In the genomic region with DNA sequence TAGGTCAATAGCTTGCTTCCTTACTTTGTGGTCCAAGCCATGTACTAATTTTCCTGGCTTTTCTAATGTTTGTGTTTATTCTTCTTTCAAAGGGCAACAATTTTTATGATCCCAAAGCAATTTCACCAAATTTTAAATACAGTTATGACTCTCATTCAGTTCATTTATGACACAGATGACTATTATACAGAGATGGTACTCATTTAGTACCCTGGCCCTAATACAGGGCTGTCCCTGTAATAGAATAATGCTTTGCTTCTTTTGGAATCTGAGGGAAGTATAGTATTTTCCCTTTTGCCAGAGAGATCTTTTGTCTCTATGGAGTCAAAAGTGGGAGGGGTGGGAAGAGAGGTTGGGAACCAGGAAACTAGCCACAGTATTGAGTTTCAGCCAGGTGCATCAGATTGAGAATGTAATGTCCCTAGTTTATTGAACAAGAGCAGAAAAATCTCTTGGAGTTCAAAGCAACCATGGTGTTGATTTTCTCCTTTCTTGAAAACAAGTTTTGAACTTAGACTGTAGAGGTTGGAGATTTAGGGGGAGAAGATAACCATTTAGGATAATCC, we compare ENCODE assay signal across 19 cellular contexts. TPM values are rescaled to one million over a fixed set of nuclear protein-coding genes. Genes with fewer than 3 reads are reported as not detected.
DNase-seq lines count a peak whose midpoint lies in the region; ATAC-seq and TF ChIP-seq lines count a peak whose summit lies in the region.
"Had no signal": no experiment of that assay in that cellular context is flagged by ENCODE, and none has a peak within 500 bp of the region (broad histone marks: within the 10 kb centered on the region; RNA-seq: fewer than 3 reads in every experiment).

No MANE protein-coding gene starts in this region.

- no peak for TF ChIP-seq EP300 in esophagus muscularis mucosa (IDR thresholded peaks at IDR 0.05)

- H3K27me3 Mint-ChIP-seq in activated naive CD4-positive, alpha-beta T cell treated with anti-CD3 and anti-CD28 coated beads, Interleukin-2, amount 50 U/mL, for 24 hours: no peaks in the 10 kb centered on the region
- no peaks in the 10 kb centered on the region for H3K27me3 Mint-ChIP-seq in activated naive CD4-positive, alpha-beta T cell treated with anti-CD3 and anti-CD28 coated beads, Interleukin-2, amount 10 ng/mL, durations not matched to agents 7 days and 5 days
- no peaks in the 10 kb centered on the region for H3K27me3 Mint-ChIP-seq in endothelial cell (ENCODE audit: unreplicated experiment)
- H3K27me3 Mint-ChIP-seq: dendritic cell treated with granulocyte-macrophage colony-stimulating factor and Interleukin-4, amounts not matched to agents 40 ng/mL and 50 ng/mL, for 4 days had no signal

- H3K27ac ChIP-seq in Peyer's patch: no peak overlapping the region
- H3K27ac ChIP-seq in esophagus muscularis mucosa (replicated peaks in 1 of 4): no peak overlapping the region
- H3K27ac ChIP-seq: breast epithelium, gastrocnemius medialis, right atrium auricular region, SJSA1, upper lobe of left lung had no signal

- no peaks in the 10 kb centered on the region for H3K27me3 ChIP-seq in Peyer's patch
- no peaks in the 10 kb centered on the region for H3K27me3 ChIP-seq in esophagus muscularis mucosa
- H3K27me3 ChIP-seq: breast epithelium, gastrocnemius medialis, right atrium auricular region, SJSA1, upper lobe of left lung had no signal

- peaks cover 87% of the 10 kb centered on the region for H3K4me1 Mint-ChIP-seq in activated naive CD4-positive, alpha-beta T cell treated with anti-CD3 and anti-CD28 coated beads, Interleukin-2, amount 50 U/mL, for 24 hours
- H3K4me1 Mint-ChIP-seq in activated naive CD4-positive, alpha-beta T cell treated with anti-CD3 and anti-CD28 coated beads, Interleukin-2, amount 10 ng/mL, durations not matched to agents 7 days and 5 days: peaks cover 16% of the 10 kb centered on the region
- H3K4me1 Mint-ChIP-seq in endothelial cell (ENCODE audit: unreplicated experiment): peaks cover 28% of the 10 kb centered on the region

- no peak for TF ChIP-seq CTCF in endothelial cell (IDR thresholded peaks at IDR 0.05; ENCODE audit: unreplicated experiment)
- TF ChIP-seq CTCF in Peyer's patch (IDR thresholded peaks at IDR 0.05): no peak
- no peak for TF ChIP-seq CTCF in esophagus muscularis mucosa (IDR thresholded peaks at IDR 0.05)

- no peak overlapping the region for H3K4me3 ChIP-seq in Peyer's patch
- H3K4me3 ChIP-seq in esophagus muscularis mucosa: no peak overlapping the region
- H3K4me3 ChIP-seq: breast epithelium, gastrocnemius medialis, right atrium auricular region, SJSA1, upper lobe of left lung had no signal

- H3K27ac Mint-ChIP-seq in activated naive CD4-positive, alpha-beta T cell treated with anti-CD3 and anti-CD28 coated beads, Interleukin-2, amount 50 U/mL, for 24 hours: peak overlapping the region; percentile 84
- no peak overlapping the region for H3K27ac Mint-ChIP-seq in activated naive CD4-positive, alpha-beta T cell treated with anti-CD3 and anti-CD28 coated beads, Interleukin-2, amount 10 ng/mL, durations not matched to agents 7 days and 5 days
- peak overlapping the region; percentile 39 for H3K27ac Mint-ChIP-seq in endothelial cell (ENCODE audit: unreplicated experiment)
- H3K27ac Mint-ChIP-seq: dendritic cell treated with granulocyte-macrophage colony-stimulating factor and Interleukin-4, amounts not matched to agents 40 ng/mL and 50 ng/mL, for 4 days had no signal

- H3K36me3 Mint-ChIP-seq in activated naive CD4-positive, alpha-beta T cell treated with anti-CD3 and anti-CD28 coated beads, Interleukin-2, amount 50 U/mL, for 24 hours: peaks cover 21% of the 10 kb centered on the region
- peaks cover 63% of the 10 kb centered on the region for H3K36me3 Mint-ChIP-seq in activated naive CD4-positive, alpha-beta T cell treated with anti-CD3 and anti-CD28 coated beads, Interleukin-2, amount 10 ng/mL, durations not matched to agents 7 days and 5 days
- H3K36me3 Mint-ChIP-seq in endothelial cell (ENCODE audit: low read depth, unreplicated experiment): peaks cover 37% of the 10 kb centered on the region

- H3K9me3 ChIP-seq in Peyer's patch (no peaks in the 10 kb centered on the region), esophagus muscularis mucosa (no peaks in the 10 kb centered on the region)
- H3K9me3 ChIP-seq: breast epithelium, gastrocnemius medialis, right atrium auricular region, SJSA1, upper lobe of left lung had no signal

- TF ChIP-seq POLR2A in Peyer's patch (IDR thresholded peaks at IDR 0.05) (no peak), esophagus muscularis mucosa (IDR thresholded peaks at IDR 0.05; ENCODE audit: low read depth) (no peak)

- intact Hi-C loops in esophagus muscularis mucosa (cut with DNase I): no loop called here

- H3K4me1 ChIP-seq in Peyer's patch: no peaks in the 10 kb centered on the region
- no peaks in the 10 kb centered on the region for H3K4me1 ChIP-seq in esophagus muscularis mucosa
- H3K4me1 ChIP-seq: breast epithelium, right atrium auricular region, SJSA1 had no signal

- CTCF ChIA-PET in activated naive CD4-positive, alpha-beta T cell treated with anti-CD3 and anti-CD28 coated beads, Interleukin-2, amount 10 ng/mL, durations not matched to agents 7 days and 5 days (lab: Charles Lee): interaction anchor here (0.8 to 1.1 kb wide), 3 partner anchors 9 to 131 kb away, joined by 3 read pairs; no protein-coding TSS in a partner anchor

- DNase-seq in activated naive CD4-positive, alpha-beta T cell treated with anti-CD3 and anti-CD28 coated beads, Interleukin-2, amount 10 ng/mL, durations not matched to agents 7 days and 5 days: no peak
- DNase-seq in NCI-H2196 (lab: John Stamatoyannopoulos, UW; ENCODE audit: unreplicated experiment) (peak; percentile 44), endothelial cell (ENCODE audit: low spot score) (no peak), Peyer's patch (no peak), esophagus muscularis mucosa (ENCODE audit: extremely low spot score) (no peak)
- no peak for DNase-seq in activated effector memory CD4-positive, alpha-beta T cell treated with anti-CD3 and anti-CD28 coated beads, Interleukin-2, amount 50 U/mL, for 16 hours
- DNase-seq: activated CD4-positive, alpha-beta T cell treated with anti-CD3 and anti-CD28 coated beads for 4 hours; erythroblast; gastrocnemius medialis; NCI-H524; stimulated activated naive CD4-positive, alpha-beta T cell treated with Interleukin-2 at 50 U/mL for 16 hours; T1000; upper lobe of left lung had no signal

- peaks cover 0 to 42% (median 0%) of the 10 kb centered on the region in 3 donors for H3K36me3 ChIP-seq in Peyer's patch
- H3K36me3 ChIP-seq in esophagus muscularis mucosa: peaks cover 21 to 70% (median 40%) of the 10 kb centered on the region in 4 donors

- ATAC-seq in GM18873 (IDR thresholded peaks at IDR 0.05; ENCODE audit: low FRiP score, unreplicated experiment): no peak
- ATAC-seq: gastrocnemius medialis had no signal

- H3K4me3 Mint-ChIP-seq in activated naive CD4-positive, alpha-beta T cell treated with anti-CD3 and anti-CD28 coated beads, Interleukin-2, amount 50 U/mL, for 24 hours: peak overlapping the region; percentile 44
- no peak overlapping the region for H3K4me3 Mint-ChIP-seq in activated naive CD4-positive, alpha-beta T cell treated with anti-CD3 and anti-CD28 coated beads, Interleukin-2, amount 10 ng/mL, durations not matched to agents 7 days and 5 days
- no peak overlapping the region for H3K4me3 Mint-ChIP-seq in endothelial cell (ENCODE audit: unreplicated experiment)
- H3K4me3 Mint-ChIP-seq: dendritic cell treated with granulocyte-macrophage colony-stimulating factor and Interleukin-4, amounts not matched to agents 40 ng/mL and 50 ng/mL, for 4 days had no signal

- H3K9me3 Mint-ChIP-seq in activated naive CD4-positive, alpha-beta T cell treated with anti-CD3 and anti-CD28 coated beads, Interleukin-2, amount 50 U/mL, for 24 hours: no peaks in the 10 kb centered on the region
- H3K9me3 Mint-ChIP-seq in activated naive CD4-positive, alpha-beta T cell treated with anti-CD3 and anti-CD28 coated beads, Interleukin-2, amount 10 ng/mL, durations not matched to agents 7 days and 5 days: no peaks in the 10 kb centered on the region
- H3K9me3 Mint-ChIP-seq in endothelial cell (ENCODE audit: unreplicated experiment): no peaks in the 10 kb centered on the region
- H3K9me3 Mint-ChIP-seq: dendritic cell treated with granulocyte-macrophage colony-stimulating factor and Interleukin-4, amounts not matched to agents 40 ng/mL and 50 ng/mL, for 4 days had no signal

RNA-seq across cellular contexts. Expression of a gene that starts 20.4 kb away (rescaled TPM):
- total RNA-seq in endothelial cell (ENCODE audit: unreplicated experiment): 3.6 TPM
- total RNA-seq in Peyer's patch: 100 to 1,000 TPM in 1 of 4 donors, 10 to 100 TPM in 3; 71.3 to 220 (median 86.5) TPM
- 10 to 100 TPM in 1 of 4 donors, 1 to 10 TPM in 3; 4.0 to 13.8 (median 5.2) TPM for total RNA-seq in esophagus muscularis mucosa
- total RNA-seq: SJSA1 had no signal

RNA-seq across cellular contexts. Expression of a gene that starts 40.0 kb away (rescaled TPM):
- total RNA-seq in endothelial cell (ENCODE audit: unreplicated experiment) (127 TPM), Peyer's patch (10 to 100 TPM; 38.7 to 56.9 (median 43.8) TPM), esophagus muscularis mucosa (10 to 100 TPM; 20.2 to 27.0 (median 23.7) TPM)

RNA-seq across cellular contexts. Expression of a gene that starts 40.2 kb away (rescaled TPM):
- total RNA-seq in endothelial cell (ENCODE audit: unreplicated experiment): 79.8 TPM
- total RNA-seq in Peyer's patch: 10 to 100 TPM; 28.9 to 64.2 (median 48.5) TPM
- total RNA-seq in esophagus muscularis mucosa: 10 to 100 TPM; 28.7 to 31.6 (median 30.0) TPM

RNA-seq across cellular contexts. Expression of a gene that starts 47.5 kb away (rescaled TPM):
- total RNA-seq in endothelial cell (ENCODE audit: unreplicated experiment) (1.3 TPM), Peyer's patch (10 to 100 TPM in 1 of 4 donors, 1 to 10 TPM in 1, under 1 TPM in 1, not detected in 1; 0.67 to 14.0 (median 3.3) TPM), esophagus muscularis mucosa (1 to 10 TPM in 2 of 4 donors, not detected in 2; 1.7 to 5.4 TPM)
- total RNA-seq: SJSA1 had no signal

Comparison
In these comparisons a context has a peak if more than half of its experiments do, and no peak if none do; other contexts are left out.
1. RNA of a gene that starts 20.4 kb away (total RNA-seq): 71.3 to 220 TPM in Peyer's patch; 4.0 to 13.8 TPM in esophagus muscularis mucosa and 3.6 TPM in endothelial cell (single experiment); every median in the first group is over 4 times any median in the second.